8 cellular contexts compared by ENCODE assay signal in genomic region chr16:88941051-88941932, GRCh38. TPM values are rescaled to one million over a fixed set of nuclear protein-coding genes. Genes with fewer than 3 reads are reported as not detected.
A peak's percentile ranks its signal among the peaks of the same experiment; 100 is the strongest.
DNase-seq lines count a peak whose midpoint lies in the region; ATAC-seq, FAIRE-seq and TF ChIP-seq lines count a peak whose summit lies in the region.

No MANE protein-coding gene starts in this region.

- no peaks in the 10 kb centered on the region for H4K20me1 ChIP-seq in GM23338 (replicated peaks; ENCODE audit: insufficient read depth)
- no peaks in the 10 kb centered on the region for H4K20me1 ChIP-seq in astrocyte (ENCODE audit: insufficient read depth, low read length)

- peak overlapping the region; percentile 51 for H3K4me3 ChIP-seq in GM06990 (replicated peaks; ENCODE audit: low read depth, low read length)
- peak overlapping the region; percentile 58 for H3K4me3 ChIP-seq in GM23338
- no peak overlapping the region for H3K4me3 ChIP-seq in astrocyte (ENCODE audit: insufficient read depth, low read depth, low read length)

- H3F3A ChIP-seq in GM23338 (replicated peaks; ENCODE audit: low read depth) = no peaks in the 10 kb centered on the region

- no peak for FAIRE-seq in astrocyte (lab: Jason Lieb, UNC)

- H3K9me3 ChIP-seq in astrocyte (ENCODE audit: insufficient read depth, low read depth, low read length) = no peaks in the 10 kb centered on the region

- H3K27ac Mint-ChIP-seq in GM23338 = no peak overlapping the region
- no peak overlapping the region for H3K27ac Mint-ChIP-seq in astrocyte (ENCODE audit: unreplicated experiment)

- H2AFZ ChIP-seq in GM23338 (no peak overlapping the region), astrocyte (ENCODE audit: low read depth, low read length) (no peak overlapping the region)

- H3K4me2 ChIP-seq in GM23338 (peak overlapping the region; percentile 78), astrocyte (ENCODE audit: low read length) (peak overlapping the region; percentile 33)

- TF ChIP-seq CTCF in GM06990 (IDR thresholded peaks at IDR 0.05; ENCODE audit: insufficient read depth, low read length, poor library complexity, severe bottlenecking) (no peak), GM23338 (conservative IDR thresholded peaks at IDR 0.05; ENCODE audit: low read depth in 2 of 2) (no peak), astrocyte (IDR thresholded peaks at IDR 0.05; ENCODE audit: insufficient read depth, low read depth, low read length) (no peak)

- no peaks in the 10 kb centered on the region; the same call in 1 of the 2 replicates for H3K4me1 ChIP-seq in GM23338 (ENCODE audit: insufficient read depth)
- no peaks in the 10 kb centered on the region for H3K4me1 ChIP-seq in astrocyte (ENCODE audit: insufficient read depth, low read length)

- H3K36me3 Mint-ChIP-seq in GM23338 (ENCODE audit: low read depth) (no peaks in the 10 kb centered on the region), astrocyte (ENCODE audit: low read depth, unreplicated experiment) (no peaks in the 10 kb centered on the region)

- H3K36me3 ChIP-seq in GM06990 (ENCODE audit: control insufficient read depth, insufficient read depth, low read length) = peaks cover 5% of the 10 kb centered on the region
- no peaks in the 10 kb centered on the region for H3K36me3 ChIP-seq in GM23338 (ENCODE audit: insufficient read depth)
- H3K36me3 ChIP-seq in astrocyte (ENCODE audit: insufficient read depth, low read length) = no peaks in the 10 kb centered on the region

- H3K27ac ChIP-seq in GM23338 (ENCODE audit: low read depth) (no peak overlapping the region), astrocyte (ENCODE audit: low read depth, low read length) (no peak overlapping the region)

- H3K9me2 ChIP-seq in GM23338 (ENCODE audit: insufficient read depth) = no peaks in the 10 kb centered on the region

- H3K9ac ChIP-seq in astrocyte (ENCODE audit: low read length) = no peak overlapping the region

- H3K9me3 Mint-ChIP-seq in GM23338 (no peaks in the 10 kb centered on the region), astrocyte (ENCODE audit: unreplicated experiment) (no peaks in the 10 kb centered on the region)

- H3K4me3 Mint-ChIP-seq in GM23338 (no peak overlapping the region; the same call in 2 of the 3 replicates), astrocyte (ENCODE audit: unreplicated experiment) (no peak overlapping the region)

- no peaks in the 10 kb centered on the region for H3K79me2 ChIP-seq in GM23338 (replicated peaks; ENCODE audit: insufficient read depth)
- H3K79me2 ChIP-seq in astrocyte (ENCODE audit: insufficient read depth, low read length) = no peaks in the 10 kb centered on the region

- H3K27me3 ChIP-seq in GM06990 (replicated peaks; ENCODE audit: control insufficient read depth, insufficient read depth, low read length) = no peaks in the 10 kb centered on the region
- peaks cover 27% of the 10 kb centered on the region for H3K27me3 ChIP-seq in GM23338 (ENCODE audit: insufficient read depth)
- peaks cover 44% of the 10 kb centered on the region for H3K27me3 ChIP-seq in astrocyte (ENCODE audit: insufficient read depth, low read length)

- DNase-seq in GM06990 (ENCODE audit: extremely low read depth, insufficient read length) (no peak), GM23338 (ENCODE audit: low spot score) (peak; percentile 44), astrocyte (ENCODE audit: low read depth) (no peak), myocyte (ENCODE audit: low read depth) (peak; percentile 41), T-helper 2 cell (no peak), COLO829 (ENCODE audit: low spot score) (no peak)

- peaks cover 25% of the 10 kb centered on the region for H3K27me3 Mint-ChIP-seq in GM23338 (ENCODE audit: insufficient read depth, low read depth, poor library complexity)
- H3K27me3 Mint-ChIP-seq in astrocyte (ENCODE audit: low read depth, unreplicated experiment) = peaks cover 38% of the 10 kb centered on the region

- H3K4me1 Mint-ChIP-seq in GM23338 = no peaks in the 10 kb centered on the region; the same call in 2 of the 3 replicates
- H3K4me1 Mint-ChIP-seq in astrocyte (ENCODE audit: low read depth, unreplicated experiment) = no peaks in the 10 kb centered on the region

- no peak; the same call in 2 of the 3 replicates for ATAC-seq in GM23338
- no peak for ATAC-seq in HG03457 (IDR thresholded peaks at IDR 0.05; ENCODE audit: unreplicated experiment)
- ATAC-seq in HG02610 (IDR thresholded peaks at IDR 0.05; ENCODE audit: unreplicated experiment) = no peak

TF ChIP-seq in GM23338, 12 proteins besides CTCF, POLR2A, EP300 and RAD21:
- no peak for TF ChIP-seq EZH2 (IDR thresholded peaks at IDR 0.05; ENCODE audit: low read depth, unreplicated experiment)
- TF ChIP-seq, protein P1, sequence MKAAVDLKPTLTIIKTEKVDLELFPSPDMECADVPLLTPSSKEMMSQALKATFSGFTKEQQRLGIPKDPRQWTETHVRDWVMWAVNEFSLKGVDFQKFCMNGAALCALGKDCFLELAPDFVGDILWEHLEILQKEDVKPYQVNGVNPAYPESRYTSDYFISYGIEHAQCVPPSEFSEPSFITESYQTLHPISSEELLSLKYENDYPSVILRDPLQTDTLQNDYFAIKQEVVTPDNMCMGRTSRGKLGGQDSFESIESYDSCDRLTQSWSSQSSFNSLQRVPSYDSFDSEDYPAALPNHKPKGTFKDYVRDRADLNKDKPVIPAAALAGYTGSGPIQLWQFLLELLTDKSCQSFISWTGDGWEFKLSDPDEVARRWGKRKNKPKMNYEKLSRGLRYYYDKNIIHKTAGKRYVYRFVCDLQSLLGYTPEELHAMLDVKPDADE (IDR thresholded peaks at IDR 0.05) = no peak
- no peak for TF ChIP-seq ZNF114 (CRISPR knock-in tag; IDR thresholded peaks at IDR 0.05)
- no peak for TF ChIP-seq NANOG (IDR thresholded peaks at IDR 0.05; ENCODE audit: borderline replicate concordance)
- no peak for TF ChIP-seq STAT1 (IDR thresholded peaks at IDR 0.05; ENCODE audit: unreplicated experiment)
- TF ChIP-seq CREB1 (CRISPR knock-in tag; IDR thresholded peaks at IDR 0.05; ENCODE audit: low read depth) = no peak
- TF ChIP-seq JUNB (IDR thresholded peaks at IDR 0.05; ENCODE audit: unreplicated experiment) = no peak

RNA-seq across cellular contexts. Expression of gene CBFA2T3, which starts 35.7 kb away (rescaled TPM):
- 0.85 and 1.5 TPM in 2 replicates for total RNA-seq in GM23338 (2014; rRNA removed; shearing (Covaris generic))
- 0.70 and 0.87 TPM in 2 replicates for polyA plus RNA-seq in GM23338 (2016; fragmentation: Nextera tagmentation; extraction: Ambion mirVana)
- 2.2 and 2.4 TPM in 2 replicates for total RNA-seq in astrocyte
- total RNA-seq in myocyte = 0.72 and 1.7 TPM in 2 replicates
- polyA plus RNA-seq in myocyte (2012) = 1.6 TPM

Comparison
In these comparisons a context has a peak if more than half of its experiments do, and no peak if none do; other contexts are left out.
1. DNase-seq: peak in GM23338 (single experiment) and myocyte (single experiment); none in GM06990 (single experiment), astrocyte (single experiment), T-helper 2 cell (0 of 5) and COLO829 (single experiment).